ENCODE assay signal across 21 cellular contexts in the genomic region with DNA sequence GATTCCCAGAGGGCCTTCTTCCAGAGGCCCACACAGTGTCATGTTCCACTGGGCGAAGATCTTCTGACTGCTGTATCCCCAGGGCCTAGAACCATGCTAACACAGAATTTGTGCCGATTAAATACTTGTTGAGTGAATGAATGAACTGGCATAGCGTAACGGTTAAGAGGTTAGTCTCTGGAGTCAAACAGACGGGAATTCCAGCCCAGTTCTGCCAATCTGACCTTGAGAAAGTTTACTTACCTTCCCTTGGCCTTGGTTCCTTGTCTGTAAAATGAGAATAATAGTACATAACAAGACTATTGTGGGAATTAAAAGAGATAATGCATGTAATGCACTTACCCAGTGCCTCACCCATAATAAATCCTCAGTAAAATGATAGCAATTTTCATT. TPM values are rescaled to one million over a fixed set of nuclear protein-coding genes. Genes with fewer than 3 reads are reported as not detected.
DNase-seq lines count a peak whose midpoint lies in the region; ATAC-seq, FAIRE-seq and TF ChIP-seq lines count a peak whose summit lies in the region.
"Had no signal": no experiment of that assay in that cellular context is flagged by ENCODE, and none has a peak within 500 bp of the region (broad histone marks: within the 10 kb centered on the region; RNA-seq: fewer than 3 reads in every experiment).

No MANE protein-coding gene starts in this region.

- H3K27ac Mint-ChIP-seq in nephron (peak overlapping the region; percentile 51 to 95 (median 77)), type B pancreatic cell (peak overlapping the region; percentile 12)

- peaks cover 3% of the 10 kb centered on the region for H3K9me1 ChIP-seq in IMR-90 (ENCODE audit: insufficient read depth, low read length)

- H4K91ac ChIP-seq in IMR-90 (ENCODE audit: insufficient read depth, low read depth, low read length), result no peak overlapping the region

- no peak overlapping the region for H2AK9ac ChIP-seq in IMR-90 (replicated peaks; ENCODE audit: low read depth, low read length, poor library complexity)

- no peak for TF ChIP-seq POLR2A in IMR-90 (IDR thresholded peaks at IDR 0.05; ENCODE audit: low read depth, low read length)

- H3K4me3 Mint-ChIP-seq in nephron, result no peak overlapping the region
- H3K4me3 Mint-ChIP-seq in type B pancreatic cell, result no peak overlapping the region
- H3K4me3 Mint-ChIP-seq: CD4-positive, CD25-positive, alpha-beta regulatory T cell; CD8-positive, alpha-beta memory T cell had no signal

- TF ChIP-seq RAD21 in IMR-90 (IDR thresholded peaks at IDR 0.05; ENCODE audit: low read length), result no peak

- no peak for DNase-seq in GM19239 (ENCODE audit: insufficient read length, low spot score)
- no peak for DNase-seq in IMR-90
- no peak for DNase-seq in type B pancreatic cell (ENCODE audit: extremely low spot score, unreplicated experiment)
- no peak for DNase-seq in left lung
- no peak for DNase-seq in NCI-H187 treated with DMSO at 0.1 percent for 48 hours (lab: John Stamatoyannopoulos, UW)
- DNase-seq: ACHN; BE2C; C1 segment of cervical spinal cord; CD4-positive, CD25-positive, alpha-beta regulatory T cell; CD8-positive, alpha-beta memory T cell; COR-L47; GM23248; HCEC 1CT had no signal

- H3K27me3 ChIP-seq in IMR-90 (ENCODE audit: control insufficient read depth, insufficient read depth, low read length) (peaks cover 2% of the 10 kb centered on the region; the same call in 1 of the 2 replicates), left lung (no peaks in the 10 kb centered on the region)
- H3K27me3 ChIP-seq: BE2C had no signal

- no TSS peak for BruUV-seq in IMR-90 (replicated peaks; lab: Mats Ljungman, UMichigan)

- H3K9me3 ChIP-seq in IMR-90 (ENCODE audit: control insufficient read depth, insufficient read depth, low read length), result no peaks in the 10 kb centered on the region
- no peaks in the 10 kb centered on the region for H3K9me3 ChIP-seq in left lung
- H3K9me3 ChIP-seq: BE2C had no signal

- TF ChIP-seq CTCF in IMR-90 (conservative IDR thresholded peaks at IDR 0.05; ENCODE audit: low read depth, low read length) (no peak), nephron (IDR thresholded peaks at IDR 0.05; ENCODE audit: unreplicated experiment in 3 of 3) (no peak), type B pancreatic cell (conservative IDR thresholded peaks at IDR 0.05) (no peak), left lung (IDR thresholded peaks at IDR 0.05) (no peak)

- H3K27me3 Mint-ChIP-seq in nephron (ENCODE audit: low read depth) (no peaks in the 10 kb centered on the region), type B pancreatic cell (no peaks in the 10 kb centered on the region)

- FAIRE-seq in GM19239 (lab: Jason Lieb, UNC), result peak; percentile 26
- FAIRE-seq: A204.1, D721Med, G401.6, GM12891, HepG2, HTR-8/SVneo had no signal

- dilution Hi-C loops in IMR-90 (cut with HindIII; ENCODE audit: low sequenced_read_pairs, unreplicated experiment), result no loop called here

- H2BK5ac ChIP-seq in IMR-90 (ENCODE audit: low read depth, low read length, poor library complexity, severe bottlenecking), result no peak overlapping the region

- no peak overlapping the region for H2AFZ ChIP-seq in IMR-90 (replicated peaks; ENCODE audit: low read length, poor library complexity)
- H2AFZ ChIP-seq: GM23248 had no signal

- H4K8ac ChIP-seq in IMR-90 (ENCODE audit: low read depth in 2 of 2, low read length in 2 of 2), result no peak overlapping the region

- H2BK20ac ChIP-seq in IMR-90 (ENCODE audit: low read depth, low read length), result no peak overlapping the region

- no peaks in the 10 kb centered on the region for H3K79me1 ChIP-seq in IMR-90 (ENCODE audit: low read depth in 1 of 2, low read length in 2 of 2)

- H2BK120ac ChIP-seq in IMR-90 (ENCODE audit: low read depth, low read length), result no peak overlapping the region

- H3K4me3 ChIP-seq in IMR-90 (ENCODE audit: insufficient read depth, low read depth, low read length) (no peak overlapping the region), left lung (no peak overlapping the region)
- H3K4me3 ChIP-seq: GM23248 had no signal

- H3K23ac ChIP-seq in IMR-90 (ENCODE audit: low read depth, low read length), result no peak overlapping the region

- H2BK15ac ChIP-seq in IMR-90 (ENCODE audit: low read depth, low read length), result 0 out of 3 replicates have a peak overlapping the region, but pooled peaks have one; percentile 17

- in situ Hi-C loops in IMR-90 (cut with MboI; ENCODE audit: low sequenced_read_pairs), result no loop called here

- no peak overlapping the region for H4K5ac ChIP-seq in IMR-90 (ENCODE audit: low read depth, low read length)

- H3K36me3 ChIP-seq in IMR-90 (ENCODE audit: control insufficient read depth, insufficient read depth, low read length) (no peaks in the 10 kb centered on the region), left lung (no peaks in the 10 kb centered on the region)
- H3K36me3 ChIP-seq: BE2C had no signal

- peaks cover 19% of the 10 kb centered on the region for H3K9me3 Mint-ChIP-seq in nephron
- peaks cover 6% of the 10 kb centered on the region for H3K9me3 Mint-ChIP-seq in type B pancreatic cell
- H3K9me3 Mint-ChIP-seq: CD8-positive, alpha-beta memory T cell had no signal

- peaks cover 58% of the 10 kb centered on the region for H3K4me1 Mint-ChIP-seq in nephron
- peaks cover 8% of the 10 kb centered on the region for H3K4me1 Mint-ChIP-seq in type B pancreatic cell (ENCODE audit: unreplicated experiment)

- 57% methylated on average over 1 of the region's 5 CpGs; no CpG with 5 or more reads in 1 of the 2 experiments for whole genome bisulfite sequencing in IMR-90 (ENCODE audit: extremely low coverage in 2 of 2, insufficient read length in 1 of 2), 2 experiments

- no peak overlapping the region for H3K56ac ChIP-seq in IMR-90 (ENCODE audit: extremely low read depth, insufficient read depth, low read length)

- H4K20me1 ChIP-seq in IMR-90 (ENCODE audit: insufficient read depth, low read length), result no peaks in the 10 kb centered on the region

- intact Hi-C loops in IMR-90 (cut with micrococcal nuclease), result no loop called here
- intact Hi-C loops in left lung (cut with DNase I), result no loop called here

- H3K9ac ChIP-seq in IMR-90 (ENCODE audit: low read depth, low read length), result no peak overlapping the region
- H3K9ac ChIP-seq: GM23248 had no signal

- H3K4me1 ChIP-seq in IMR-90 (ENCODE audit: control insufficient read depth, insufficient read depth, low read length), result peaks cover 6% of the 10 kb centered on the region; the same call in 1 of the 2 replicates
- peaks cover 3 to 5% of the 10 kb centered on the region in 2 donors for H3K4me1 ChIP-seq in left lung

- ATAC-seq in IMR-90 (ENCODE audit: low read depth) (no peak), left lung (no peak), HG02759 (IDR thresholded peaks at IDR 0.05; ENCODE audit: unreplicated experiment) (no peak)

- CTCF ChIA-PET in IMR-90 (lab: Yijun Ruan, JAX), result no interaction called here

- no peak overlapping the region for H3K14ac ChIP-seq in IMR-90 (replicated peaks; ENCODE audit: low read depth, low read length)

- H3K27ac ChIP-seq in IMR-90 (ENCODE audit: insufficient read depth, low read length), result no peak overlapping the region
- no peak overlapping the region for H3K27ac ChIP-seq in left lung
- H3K27ac ChIP-seq: GM23248 had no signal

- H3K4me2 ChIP-seq in IMR-90 (ENCODE audit: low read depth, low read length), result no peak overlapping the region

- POLR2A ChIA-PET in IMR-90 (lab: Charles Lee; ENCODE audit: unreplicated experiment), result no interaction called here

- no peak overlapping the region for H2AK5ac ChIP-seq in IMR-90 (ENCODE audit: low read depth, low read length)

- no peak overlapping the region for H3K18ac ChIP-seq in IMR-90 (ENCODE audit: low read depth, low read length)

- H3K4ac ChIP-seq in IMR-90 (ENCODE audit: low read depth, low read length), result no peak overlapping the region

- H3K36me3 Mint-ChIP-seq in nephron (ENCODE audit: low read depth) (no peaks in the 10 kb centered on the region), type B pancreatic cell (no peaks in the 10 kb centered on the region)
- H3K36me3 Mint-ChIP-seq: CD4-positive, CD25-positive, alpha-beta regulatory T cell; CD8-positive, alpha-beta memory T cell had no signal

TF ChIP-seq in IMR-90, 13 proteins besides CTCF, POLR2A, EP300 and RAD21:
- TF ChIP-seq MAFK (IDR thresholded peaks at IDR 0.05; ENCODE audit: low read depth, low read length) (no peak), MAZ (IDR thresholded peaks at IDR 0.05; ENCODE audit: borderline replicate concordance, low read depth, low read length) (no peak), NFE2L2 (IDR thresholded peaks at IDR 0.05; ENCODE audit: low read depth, low read length) (no peak), FOS (IDR thresholded peaks at IDR 0.05; ENCODE audit: low read depth, low read length) (no peak), RFX5 (IDR thresholded peaks at IDR 0.05; ENCODE audit: low read depth, low read length) (no peak), CHD1 (IDR thresholded peaks at IDR 0.05; ENCODE audit: low read depth, low read length) (no peak), SMC3 (IDR thresholded peaks at IDR 0.05; ENCODE audit: low read depth, low read length) (no peak), MXI1 (IDR thresholded peaks at IDR 0.05; ENCODE audit: borderline replicate concordance, low read depth, low read length) (no peak)
- TF ChIP-seq, protein P1, sequence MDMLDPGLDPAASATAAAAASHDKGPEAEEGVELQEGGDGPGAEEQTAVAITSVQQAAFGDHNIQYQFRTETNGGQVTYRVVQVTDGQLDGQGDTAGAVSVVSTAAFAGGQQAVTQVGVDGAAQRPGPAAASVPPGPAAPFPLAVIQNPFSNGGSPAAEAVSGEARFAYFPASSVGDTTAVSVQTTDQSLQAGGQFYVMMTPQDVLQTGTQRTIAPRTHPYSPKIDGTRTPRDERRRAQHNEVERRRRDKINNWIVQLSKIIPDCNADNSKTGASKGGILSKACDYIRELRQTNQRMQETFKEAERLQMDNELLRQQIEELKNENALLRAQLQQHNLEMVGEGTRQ (IDR thresholded peaks at IDR 0.05; ENCODE audit: low read depth, low read length), result no peak

RNA-seq across cellular contexts. Expression of gene PLAC1, which starts 58.3 kb away (rescaled TPM):
- total RNA-seq in IMR-90 (2012; rRNA removed) (0.28 and 0.36 TPM in 2 replicates), type B pancreatic cell (ENCODE audit: low replicate concordance) (0.43 TPM in 1 of 2 replicates, not detected in the other), left lung (not detected)
- 0.65 and 0.74 TPM in 2 replicates for polyA plus RNA-seq in IMR-90 (2012; rRNA removed)
- polyA plus RNA-seq in IMR-90 (2012; cell fraction: cytosol; rRNA removed), result 0.15 and 0.66 TPM in 2 replicates
- polyA plus RNA-seq in IMR-90 (2012; cell fraction: nucleus; rRNA removed; ENCODE audit: low replicate concordance), result 0.16 and 0.36 TPM in 2 replicates
- total RNA-seq: CD4-positive, CD25-positive, alpha-beta regulatory T cell; CD8-positive, alpha-beta memory T cell; GM23248 had no signal
- polyA plus RNA-seq: CD4-positive, CD25-positive, alpha-beta regulatory T cell; CD8-positive, alpha-beta memory T cell; GM23248 had no signal
